12 cellular contexts compared by ENCODE assay signal in genomic region chr2:74205113-74205512, GRCh38. TPM values are rescaled to one million over a fixed set of nuclear protein-coding genes. Genes with fewer than 3 reads are reported as not detected.
DNase-seq lines count a peak whose midpoint lies in the region; ATAC-seq and TF ChIP-seq lines count a peak whose summit lies in the region.
"Had no signal": no experiment of that assay in that cellular context is flagged by ENCODE, and none has a peak within 500 bp of the region (broad histone marks: within the 10 kb centered on the region; RNA-seq: fewer than 3 reads in every experiment).

No MANE protein-coding gene starts in this region.

- peaks cover 74% of the 10 kb centered on the region for H3K4me1 Mint-ChIP-seq in T-helper 2 cell treated with Interferon-gamma antibody and Interleukin-4, amounts not matched to agents 5 μg/mL and 100 μg/mL, for 36 hours (ENCODE audit: low read depth)
- H3K4me1 Mint-ChIP-seq in T-cell, result peaks cover 41 to 57% (median 56%) of the 10 kb centered on the region in 3 donors
- H3K4me1 Mint-ChIP-seq in endodermal cell, result peaks cover 20% of the 10 kb centered on the region

- H3K9ac ChIP-seq in endodermal cell (ENCODE audit: extremely low read depth, low read length, poor library complexity, severe bottlenecking), result no peak overlapping the region

- H3K9me3 ChIP-seq in endodermal cell (ENCODE audit: control insufficient read depth, low read length) (no peaks in the 10 kb centered on the region), spleen (no peaks in the 10 kb centered on the region)

- no peak for ATAC-seq in T-cell (replicated peaks in 1 of 4)

- TF ChIP-seq CTCF in endodermal cell (conservative IDR thresholded peaks at IDR 0.05) (no peak), spleen (IDR thresholded peaks at IDR 0.05 in 8 of 11, conservative IDR thresholded peaks at IDR 0.05 in 3 of 11) (no peak)

- no peak for TF ChIP-seq POLR2A in spleen (IDR thresholded peaks at IDR 0.05)

- POLR2A ChIA-PET in T-cell (lab: Charles Lee), result interaction anchor here in 1 of 2 donors (0.5 kb wide), 1 partner anchor 24 kb away, joined by 4 read pairs; no protein-coding TSS in a partner anchor

- no peaks in the 10 kb centered on the region for H3K9me3 Mint-ChIP-seq in T-helper 2 cell treated with Interferon-gamma antibody and Interleukin-4, amounts not matched to agents 5 μg/mL and 100 μg/mL, for 36 hours
- H3K9me3 Mint-ChIP-seq in T-cell (no peaks in the 10 kb centered on the region), endodermal cell (no peaks in the 10 kb centered on the region)

- no peaks in the 10 kb centered on the region for H3K27me3 Mint-ChIP-seq in T-helper 2 cell treated with Interferon-gamma antibody and Interleukin-4, amounts not matched to agents 5 μg/mL and 100 μg/mL, for 36 hours (ENCODE audit: low read depth)
- H3K27me3 Mint-ChIP-seq in T-cell, result no peaks in the 10 kb centered on the region
- H3K27me3 Mint-ChIP-seq in endodermal cell (ENCODE audit: insufficient read depth), result no peaks in the 10 kb centered on the region

- peak overlapping the region; percentile 97 for H3K27ac Mint-ChIP-seq in T-helper 2 cell treated with Interferon-gamma antibody and Interleukin-4, amounts not matched to agents 5 μg/mL and 100 μg/mL, for 36 hours
- peak overlapping the region; percentile 95 to 97 for H3K27ac Mint-ChIP-seq in T-cell
- H3K27ac Mint-ChIP-seq in endodermal cell, result peak overlapping the region; percentile 80

- CTCF ChIA-PET in T-cell (lab: Charles Lee), result interaction anchor here (0.6 to 2.7 kb wide), 4 partner anchors 21 to 187 kb away, joined by 3 to 19 read pairs (median 4); partner anchors contain the start of gene MOB1A (in 1 of the 2)

- no peak for DNase-seq in T-helper 2 cell treated with Interferon-gamma antibody and Interleukin-4, amounts not matched to agents 5 μg/mL and 100 μg/mL, for 36 hours (ENCODE audit: low spot score)
- DNase-seq in T-helper 2 cell, result no peak
- no peak for DNase-seq in T-cell
- DNase-seq in endodermal cell, result peak; percentile 12
- DNase-seq in spleen, result no peak
- no peak for DNase-seq in amygdala (lab: John Stamatoyannopoulos, UW)
- no peak for DNase-seq in NCI-H1417 treated with DMSO at 0.1 percent for 48 hours (lab: John Stamatoyannopoulos, UW)
- DNase-seq in NCI-H1694 (lab: John Stamatoyannopoulos, UW), result no peak
- DNase-seq: activated CD4-positive, CD25-positive, alpha-beta regulatory T cell; kidney; NCI-H1436; posterior cingulate gyrus had no signal

- intact Hi-C loops in spleen (cut with DNase I; ENCODE audit: low total_unique reads), result no loop called here

- WGBS in endodermal cell (ENCODE audit: insufficient coverage in 1 of 2, insufficient read length in 1 of 2), 2 experiments, result 85 to 90% methylated on average over 3 to 5 of the region's 5 CpGs
- WGBS in spleen, 5 donors, result 86 to 92% (median 89%) methylated on average over 5 of the region's 5 CpGs

- H3K36me3 Mint-ChIP-seq in T-helper 2 cell treated with Interferon-gamma antibody and Interleukin-4, amounts not matched to agents 5 μg/mL and 100 μg/mL, for 36 hours (ENCODE audit: low read depth), result peaks cover 79% of the 10 kb centered on the region
- peaks cover 16% of the 10 kb centered on the region for H3K36me3 Mint-ChIP-seq in T-cell
- peaks cover 39% of the 10 kb centered on the region for H3K36me3 Mint-ChIP-seq in endodermal cell (ENCODE audit: low read depth)

- H3K27me3 ChIP-seq in endodermal cell (ENCODE audit: control insufficient read depth, insufficient read depth, low read length, poor library complexity, severe bottlenecking) (no peaks in the 10 kb centered on the region), spleen (replicated peaks in 1 of 7) (no peaks in the 10 kb centered on the region)

- no peaks in the 10 kb centered on the region for H3K4me1 ChIP-seq in endodermal cell (ENCODE audit: control insufficient read depth, insufficient read depth, low read length)
- H3K4me1 ChIP-seq in spleen, result peaks cover 25 to 77% (median 52%) of the 10 kb centered on the region in 6 donors

- peak overlapping the region; percentile 75 for H3K4me3 Mint-ChIP-seq in T-helper 2 cell treated with Interferon-gamma antibody and Interleukin-4, amounts not matched to agents 5 μg/mL and 100 μg/mL, for 36 hours
- H3K4me3 Mint-ChIP-seq in T-cell (peak overlapping the region; percentile 72 to 73 (median 72)), endodermal cell (no peak overlapping the region)

- H3K4me3 ChIP-seq in endodermal cell (ENCODE audit: low read length) (no peak overlapping the region), spleen (no peak overlapping the region)

- peaks cover 81% of the 10 kb centered on the region for H3K36me3 ChIP-seq in endodermal cell (ENCODE audit: control insufficient read depth, insufficient read depth, low read length)
- peaks cover 2 to 62% (median 23%) of the 10 kb centered on the region in 6 donors for H3K36me3 ChIP-seq in spleen

- H3K27ac ChIP-seq in endodermal cell (ENCODE audit: low read depth, low read length), result no peak overlapping the region
- peak overlapping the region in 7 of 8 donors; percentile 67 to 89 (median 84) for H3K27ac ChIP-seq in spleen

RNA-seq across cellular contexts. Expression of gene MTHFD2, which starts 6.7 kb away (rescaled TPM):
- 10 to 100 TPM; 26.3 to 59.3 (median 47.9) TPM for total RNA-seq in T-cell
- 10 to 100 TPM; 77.4 to 84.5 TPM for total RNA-seq in endodermal cell
- 104 TPM for polyA plus RNA-seq in endodermal cell (2013, experiment 1 of 2)
- 72.4 TPM for polyA plus RNA-seq in endodermal cell (2013, experiment 2 of 2)
- total RNA-seq in spleen, result 10 to 100 TPM; 32.5 to 71.1 (median 45.1) TPM
- polyA plus RNA-seq in spleen, result 10 to 100 TPM; 17.8 to 35.8 (median 26.8) TPM

RNA-seq across cellular contexts. Expression of gene MOB1A, which starts 26.4 kb away (rescaled TPM):
- 100 to 1,000 TPM; 131 to 156 (median 138) TPM for total RNA-seq in T-cell
- total RNA-seq in endodermal cell, result 100 to 1,000 TPM in 1 of 2 donors, 10 to 100 TPM in 1; 92.3 to 125 TPM
- 73.3 TPM for polyA plus RNA-seq in endodermal cell (2013, experiment 1 of 2)
- 70.5 TPM for polyA plus RNA-seq in endodermal cell (2013, experiment 2 of 2)
- total RNA-seq in spleen, result 100 to 1,000 TPM; 144 to 198 (median 177) TPM
- 10 to 100 TPM; 55.0 to 87.1 (median 62.8) TPM for polyA plus RNA-seq in spleen

RNA-seq across cellular contexts. Expression of gene BOLA3, which starts 57.4 kb away (rescaled TPM):
- total RNA-seq in T-cell (10 to 100 TPM; 13.7 to 16.0 (median 15.5) TPM), endodermal cell (10 to 100 TPM; 42.5 to 43.2 TPM), spleen (10 to 100 TPM; 12.6 to 39.8 (median 18.8) TPM)
- 60.6 TPM for polyA plus RNA-seq in endodermal cell (2013, experiment 1 of 2)
- polyA plus RNA-seq in endodermal cell (2013, experiment 2 of 2), result 62.9 TPM
- 10 to 100 TPM; 33.6 to 41.4 (median 39.3) TPM for polyA plus RNA-seq in spleen
